8 cellular contexts compared by ENCODE assay signal in the genomic region with DNA sequence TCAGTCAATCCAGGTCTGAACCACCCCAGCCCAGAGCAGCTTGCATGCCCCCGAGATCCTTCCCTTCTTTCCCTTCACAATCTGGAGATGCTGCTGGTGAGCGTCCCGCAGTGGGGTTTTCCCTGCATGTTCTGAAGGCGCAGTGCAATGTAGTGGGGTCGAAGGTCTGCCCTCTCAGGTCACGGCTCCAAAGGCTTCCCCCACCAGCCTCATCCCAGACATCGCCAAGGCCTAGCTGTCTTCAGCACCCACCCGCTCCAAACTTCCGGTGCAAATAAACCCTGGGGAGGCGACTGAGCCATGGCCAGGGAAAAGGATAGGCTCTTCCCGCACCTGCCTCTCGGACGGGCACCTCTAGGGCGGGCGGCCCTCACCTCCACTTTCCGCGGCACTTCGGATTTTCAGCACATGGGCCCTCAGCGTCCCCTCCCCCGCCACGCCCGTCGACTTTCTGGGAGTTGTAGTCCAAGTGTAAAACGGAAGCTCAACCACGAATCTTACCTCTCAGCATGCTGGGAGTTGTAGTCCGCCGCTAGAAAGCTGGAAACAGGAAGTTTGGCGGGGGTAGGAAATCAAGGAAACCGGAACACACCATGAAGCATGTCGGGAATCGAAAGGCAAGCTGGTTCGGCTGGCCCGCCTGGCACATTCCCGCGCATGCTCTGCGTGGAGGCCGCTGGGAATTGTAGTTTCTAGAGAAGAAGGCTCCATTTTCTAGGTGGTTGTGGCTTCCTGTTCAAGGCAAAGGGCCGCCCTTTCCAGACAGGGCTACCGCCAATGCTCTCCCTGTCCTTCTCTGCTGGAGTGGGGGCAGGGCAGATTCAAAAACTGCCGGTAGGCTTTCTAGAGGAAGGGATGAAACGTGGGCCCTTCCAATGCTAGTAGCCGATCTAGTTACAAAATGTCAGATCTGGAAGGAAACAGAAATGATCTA. TPM values are rescaled to one million over a fixed set of nuclear protein-coding genes. Genes with fewer than 3 reads are reported as not detected.
DNase-seq lines count a peak whose midpoint lies in the region; ATAC-seq and TF ChIP-seq lines count a peak whose summit lies in the region.

Gene MRPL24 (minus strand): TSS at position 410 of the 934 bp plus-strand sequence. CDS start 2,384 bp downstream, outside the sequence.

- 1 to 2% (median 1%) methylated on average over 31 to 42 of the region's 42 CpGs for WGBS in spleen, 5 donors

- peaks cover 0 to 69% (median 48%) of the 10 kb centered on the region in 6 donors for H3K36me3 ChIP-seq in spleen

- peaks cover 26% of the 10 kb centered on the region for H3K36me3 Mint-ChIP-seq in central memory CD8-positive, alpha-beta T cell (ENCODE audit: insufficient read depth)

- peaks cover 11 to 72% (median 36%) of the 10 kb centered on the region in 6 donors for H3K4me1 ChIP-seq in spleen

- H3K9me3 ChIP-seq in spleen, result no peaks in the 10 kb centered on the region

- H3K4me3 ChIP-seq in AG09309 (ENCODE audit: control insufficient read depth, low read depth, low read length) (peak within 1 kb of the TSS; percentile 78), spleen (peak within 1 kb of the TSS; percentile 84 to 92 (median 90))

- no peaks in the 10 kb centered on the region for H3K27me3 Mint-ChIP-seq in central memory CD8-positive, alpha-beta T cell

- H3K4me1 Mint-ChIP-seq in central memory CD8-positive, alpha-beta T cell, result peaks cover 28% of the 10 kb centered on the region

- peak in 2 of 3 donors; percentile 42 to 80 for TF ChIP-seq POLR2A in spleen (IDR thresholded peaks at IDR 0.05)

- intact Hi-C loops in spleen (cut with DNase I; ENCODE audit: low total_unique reads), result no loop called here

- TF ChIP-seq CTCF in AG09309 (IDR thresholded peaks at IDR 0.05; ENCODE audit: control insufficient read depth, insufficient read depth, low read depth, low read length, missing control alignments), result no peak
- peak in 2 of 11 experiments; percentile 12 to 15 for TF ChIP-seq CTCF in spleen (IDR thresholded peaks at IDR 0.05 in 8 of 11, conservative IDR thresholded peaks at IDR 0.05 in 3 of 11)

- ATAC-seq in GM19025 (IDR thresholded peaks at IDR 0.05; ENCODE audit: low read depth, unreplicated experiment) (peak; percentile 82), HG03342 (IDR thresholded peaks at IDR 0.05; ENCODE audit: unreplicated experiment) (peak; percentile 77)
- peak; percentile 91 for ATAC-seq in central memory CD8-positive, alpha-beta T cell (replicated peaks; ENCODE audit: extremely low read depth, poor library complexity, severe bottlenecking)

- no peaks in the 10 kb centered on the region for H3K27me3 ChIP-seq in spleen (replicated peaks in 1 of 7)

- no peaks in the 10 kb centered on the region for H3K9me3 Mint-ChIP-seq in central memory CD8-positive, alpha-beta T cell

- peak within 1 kb of the TSS; percentile 95 for H3K27ac Mint-ChIP-seq in central memory CD8-positive, alpha-beta T cell (ENCODE audit: low read depth)

- H3K27ac ChIP-seq in spleen, result peak within 1 kb of the TSS; percentile 87 to 96 (median 91)

- DNase-seq in AG09309 (ENCODE audit: low read depth), result peak; percentile 98
- DNase-seq in NCI-H446 (lab: John Stamatoyannopoulos, UW), result peak; percentile 99
- peak; percentile 97 for DNase-seq in activated CD4-positive, CD25-positive, alpha-beta regulatory T cell treated with anti-CD3 and anti-CD28 coated beads, Interleukin-2, amount 50 U/mL, for 16 hours (ENCODE audit: low read depth, low spot score)
- DNase-seq in central memory CD8-positive, alpha-beta T cell (ENCODE audit: low spot score in 2 of 2), result peak; percentile 92 to 97
- DNase-seq in inferior parietal cortex (ENCODE audit: extremely low spot score), result peak; percentile 100
- DNase-seq in spleen, result peak; percentile 98

- H3K4me3 Mint-ChIP-seq in central memory CD8-positive, alpha-beta T cell, result peak within 1 kb of the TSS; percentile 95

RNA-seq across cellular contexts. Expression of gene MRPL24, which starts in this region (rescaled TPM):
- 10 to 100 TPM; 15.2 to 45.3 (median 37.3) TPM for total RNA-seq in spleen
- 10 to 100 TPM; 64.8 to 83.5 (median 82.8) TPM for polyA plus RNA-seq in spleen

Comparison
In these comparisons a context has a peak if more than half of its experiments do, and no peak if none do; other contexts are left out.
1. Peak in every context shown above with its lines: DNase-seq, ATAC-seq, H3K4me3 ChIP-seq and H3K27ac ChIP-seq.